8 cellular contexts compared by ENCODE assay signal in the genomic region with DNA sequence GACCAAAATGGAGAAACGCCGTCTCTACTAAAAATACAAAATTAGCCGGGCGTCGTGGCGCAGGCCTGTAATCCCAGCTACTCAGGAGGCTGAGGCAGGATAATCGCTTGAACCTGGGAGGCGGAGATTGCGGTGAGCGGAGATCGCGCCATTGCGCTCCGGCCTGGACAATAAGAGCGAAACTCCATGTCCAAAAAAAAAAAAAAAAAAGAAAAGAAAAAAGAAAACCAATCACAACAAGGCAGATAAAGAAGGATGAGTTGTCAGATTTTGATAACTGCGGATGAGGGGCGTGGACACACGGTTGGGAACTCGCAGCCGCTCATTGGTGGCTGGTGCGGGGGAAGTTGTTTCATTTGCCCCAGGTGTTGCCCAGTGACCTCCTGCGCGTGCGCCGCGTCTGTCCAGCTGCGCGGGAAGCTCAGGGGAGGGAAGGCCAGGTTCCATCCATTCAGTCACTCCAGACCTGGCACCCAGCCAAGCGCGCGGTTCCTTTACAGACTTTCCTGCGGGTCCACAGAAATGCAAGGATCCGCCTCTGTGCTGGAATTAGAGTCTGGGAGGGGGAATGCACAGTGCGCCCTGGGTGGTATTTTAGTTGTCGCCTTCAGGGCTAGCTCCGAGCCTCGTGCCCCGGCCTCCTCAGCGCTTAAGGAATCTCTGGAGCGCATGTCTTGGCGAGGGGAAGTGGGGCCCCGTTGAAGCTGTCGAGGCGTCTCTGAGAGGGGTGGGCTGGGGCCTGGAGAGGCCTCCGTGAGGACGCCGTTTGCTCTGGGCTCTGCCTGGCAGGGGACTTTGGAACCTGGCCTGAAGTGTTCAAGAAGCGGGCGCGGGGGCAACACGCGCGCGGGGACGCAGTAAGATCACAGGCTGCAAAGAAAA. TPM values are rescaled to one million over a fixed set of nuclear protein-coding genes. Genes with fewer than 3 reads are reported as not detected.
DNase-seq lines count a peak whose midpoint lies in the region; ATAC-seq and TF ChIP-seq lines count a peak whose summit lies in the region.

No MANE protein-coding gene starts in this region.

- peaks cover 29 to 38% of the 10 kb centered on the region in 2 donors for H3K4me1 Mint-ChIP-seq in immature natural killer cell

- POLR2A ChIA-PET in GM10248 (lab: Yijun Ruan, JAX): interaction anchor here (1.0 kb wide), 1 partner anchor 655 kb away, joined by 4 read pairs; a partner anchor contains a TSS

- peak overlapping the region; percentile 66 to 95 (median 85) for H3K27ac Mint-ChIP-seq in immature natural killer cell

- peak overlapping the region; percentile 95 for H3K4me2 ChIP-seq in smooth muscle cell

- no peak overlapping the region for H2AFZ ChIP-seq in smooth muscle cell (ENCODE audit: low read depth)

- H3K9ac ChIP-seq in HUES64 (ENCODE audit: low read depth, low read length) (peak overlapping the region; percentile 45; the same call in 1 of the 2 replicates), smooth muscle cell (ENCODE audit: low read depth) (peak overlapping the region; percentile 0)

- no peaks in the 10 kb centered on the region for H3K9me3 Mint-ChIP-seq in immature natural killer cell

- H4K20me1 ChIP-seq in smooth muscle cell (ENCODE audit: low read depth): no peaks in the 10 kb centered on the region

- 61% methylated on average over 54 of the region's 55 CpGs for WGBS in HUES64
- 51% methylated on average over 55 of the region's 55 CpGs for WGBS in smooth muscle cell (ENCODE audit: low lambda C conversion rate)

- H3K4me1 ChIP-seq in HUES64 (ENCODE audit: insufficient read depth, low read length) (peaks cover 32% of the 10 kb centered on the region), RWPE2 (ENCODE audit: insufficient read depth, poor library complexity, severe bottlenecking) (peaks cover 38% of the 10 kb centered on the region), smooth muscle cell (ENCODE audit: low read depth) (peaks cover 9% of the 10 kb centered on the region)

- H3K9me3 ChIP-seq in HUES64 (ENCODE audit: insufficient read depth, low read depth, low read length): no peaks in the 10 kb centered on the region
- H3K9me3 ChIP-seq in RWPE2 (ENCODE audit: severe bottlenecking): no peaks in the 10 kb centered on the region
- H3K9me3 ChIP-seq in smooth muscle cell (replicated peaks; ENCODE audit: low read depth): no peaks in the 10 kb centered on the region

- ATAC-seq in RWPE2 (ENCODE audit: low read depth): peak; percentile 16

- H3K27ac ChIP-seq in HUES64 (ENCODE audit: low read depth, low read length) (no peak overlapping the region), RWPE2 (ENCODE audit: poor library complexity, severe bottlenecking) (peak overlapping the region; percentile 92), brain microvascular endothelial cell (no peak overlapping the region), smooth muscle cell (ENCODE audit: low read depth) (no peak overlapping the region)

- DNase-seq in GM10248 (ENCODE audit: extremely low spot score) (peak; percentile 44), RWPE2 (ENCODE audit: low spot score) (peak; percentile 95), brain microvascular endothelial cell (no peak), immature natural killer cell (peak in 2 of 3 donors; percentile 18 to 19), smooth muscle cell (lab: John Stamatoyannopoulos, UW; ENCODE audit: unreplicated experiment) (no peak), AG08396 (ENCODE audit: low spot score) (no peak), 8988T (no peak)

- H3K27me3 ChIP-seq in HUES64 (ENCODE audit: insufficient read depth, low read length): peaks cover 19% of the 10 kb centered on the region; the same call in 1 of the 2 replicates
- no peaks in the 10 kb centered on the region for H3K27me3 ChIP-seq in RWPE2 (ENCODE audit: insufficient read depth, poor library complexity, severe bottlenecking)
- H3K27me3 ChIP-seq in brain microvascular endothelial cell (replicated peaks): no peaks in the 10 kb centered on the region
- no peaks in the 10 kb centered on the region for H3K27me3 ChIP-seq in smooth muscle cell (ENCODE audit: low read depth)

- H3K36me3 ChIP-seq in HUES64 (ENCODE audit: insufficient read depth, low read length): 0 out of 2 replicates have a peak, but pooled peaks cover 5% of the 10 kb centered on the region
- 0 out of 2 replicates have a peak, but pooled peaks cover 5% of the 10 kb centered on the region for H3K36me3 ChIP-seq in RWPE2 (ENCODE audit: low read depth)
- H3K36me3 ChIP-seq in brain microvascular endothelial cell (replicated peaks): no peaks in the 10 kb centered on the region
- no peaks in the 10 kb centered on the region for H3K36me3 ChIP-seq in smooth muscle cell (ENCODE audit: low read depth)

- H3K4me3 ChIP-seq in HUES64 (ENCODE audit: low read length) (peak overlapping the region; percentile 75), RWPE2 (ENCODE audit: severe bottlenecking) (peak overlapping the region; percentile 31), brain microvascular endothelial cell (ENCODE audit: low read depth, low read length) (peak overlapping the region; percentile 50), smooth muscle cell (peak overlapping the region; percentile 57)

- peaks cover under 1 to 10% (median 2%) of the 10 kb centered on the region in 3 donors for H3K27me3 Mint-ChIP-seq in immature natural killer cell (ENCODE audit: low read depth in 3 of 3)

- H3K79me2 ChIP-seq in smooth muscle cell (ENCODE audit: low read depth): no peaks in the 10 kb centered on the region

- TF ChIP-seq CTCF in GM10248 (IDR thresholded peaks at IDR 0.05; ENCODE audit: control extremely low read depth, extremely low read depth, low read depth, missing control alignments): no peak
- no peak for TF ChIP-seq CTCF in RWPE2 (IDR thresholded peaks at IDR 0.05; ENCODE audit: poor library complexity, severe bottlenecking)
- no peak for TF ChIP-seq CTCF in brain microvascular endothelial cell (IDR thresholded peaks at IDR 0.05; ENCODE audit: low read depth, low read length, missing control alignments)
- no peak for TF ChIP-seq CTCF in smooth muscle cell (IDR thresholded peaks at IDR 0.05; ENCODE audit: borderline replicate concordance, insufficient read depth, poor library complexity, severe bottlenecking)

- in situ Hi-C loops in brain microvascular endothelial cell (cut with HindIII; ENCODE audit: low pct_ligation_motif_present, low sequenced_read_pairs): no loop called here

- peak overlapping the region; percentile 80 to 91 (median 82) for H3K4me3 Mint-ChIP-seq in immature natural killer cell

- CTCF ChIA-PET in GM10248 (lab: Yijun Ruan, JAX): interaction anchor here (0.7 to 4.2 kb wide), 11 partner anchors 10 to 173 kb away, joined by 3 to 22 read pairs (median 4); no protein-coding TSS in a partner anchor

- no peaks in the 10 kb centered on the region for H3K36me3 Mint-ChIP-seq in immature natural killer cell

- H3F3A ChIP-seq in smooth muscle cell (ENCODE audit: low read depth): peaks cover 7% of the 10 kb centered on the region

RNA-seq across cellular contexts. Expression of a gene that starts 0.7 kb away (rescaled TPM):
- 21.1 TPM for polyA plus RNA-seq in HUES64 (2013, experiment 1 of 2)
- 24.7 TPM for polyA plus RNA-seq in HUES64 (2013, experiment 2 of 2)
- polyA plus RNA-seq in immature natural killer cell (100 to 1,000 TPM; 183 to 303 (median 230) TPM), smooth muscle cell (8.9 and 19.0 TPM in 2 replicates)
- 9.1 and 12.4 TPM in 2 replicates for total RNA-seq in smooth muscle cell

RNA-seq across cellular contexts. Expression of a gene that starts 6.6 kb away (rescaled TPM):
- polyA plus RNA-seq in HUES64 (2013, experiment 1 of 2): 0.25 TPM
- 0.25 TPM for polyA plus RNA-seq in HUES64 (2013, experiment 2 of 2)
- under 1 TPM in 2 of 3 donors, not detected in 1; 0.08 to 0.12 TPM for polyA plus RNA-seq in immature natural killer cell
- total RNA-seq in smooth muscle cell: 0.09 and 0.63 TPM in 2 replicates
- 0.35 and 0.74 TPM in 2 replicates for polyA plus RNA-seq in smooth muscle cell

RNA-seq across cellular contexts. Expression of a gene that starts 8.1 kb away (rescaled TPM):
- polyA plus RNA-seq in HUES64 (2013, experiment 1 of 2): 15.5 TPM
- polyA plus RNA-seq in HUES64 (2013, experiment 2 of 2): 14.7 TPM
- polyA plus RNA-seq in immature natural killer cell (100 to 1,000 TPM in 2 of 3 donors, 10 to 100 TPM in 1; 44.6 to 118 (median 110) TPM), smooth muscle cell (20.0 and 25.1 TPM in 2 replicates)
- total RNA-seq in smooth muscle cell: 11.0 and 12.8 TPM in 2 replicates

RNA-seq across cellular contexts. Expression of a gene that starts 43.7 kb away (rescaled TPM):
- polyA plus RNA-seq in HUES64 (2013, experiment 1 of 2): 7.9 TPM
- polyA plus RNA-seq in HUES64 (2013, experiment 2 of 2): 12.8 TPM
- 10 to 100 TPM; 12.8 to 22.0 (median 20.9) TPM for polyA plus RNA-seq in immature natural killer cell
- 16.5 and 18.1 TPM in 2 replicates for total RNA-seq in smooth muscle cell
- 30.1 and 31.9 TPM in 2 replicates for polyA plus RNA-seq in smooth muscle cell

RNA-seq across cellular contexts. Expression of a gene that starts 44.1 kb away (rescaled TPM):
- 41.6 TPM for polyA plus RNA-seq in HUES64 (2013, experiment 1 of 2)
- polyA plus RNA-seq in HUES64 (2013, experiment 2 of 2): 50.4 TPM
- polyA plus RNA-seq in immature natural killer cell: 10 to 100 TPM; 25.6 to 62.8 (median 34.7) TPM
- total RNA-seq in smooth muscle cell: 23.7 and 25.0 TPM in 2 replicates
- 33.6 and 35.3 TPM in 2 replicates for polyA plus RNA-seq in smooth muscle cell

Comparison
In these comparisons a context has a peak if more than half of its experiments do, and no peak if none do; other contexts are left out.
1. DNase-seq: peak in GM10248 (single experiment), RWPE2 (single experiment) and immature natural killer cell (2 of 3); none in brain microvascular endothelial cell (single experiment), smooth muscle cell (single experiment), AG08396 (single experiment) and 8988T (single experiment).
2. Peak in every context shown above with its lines, with median percentiles within 50 percentile points of each other: H3K4me3 ChIP-seq.